In the genomic region with DNA sequence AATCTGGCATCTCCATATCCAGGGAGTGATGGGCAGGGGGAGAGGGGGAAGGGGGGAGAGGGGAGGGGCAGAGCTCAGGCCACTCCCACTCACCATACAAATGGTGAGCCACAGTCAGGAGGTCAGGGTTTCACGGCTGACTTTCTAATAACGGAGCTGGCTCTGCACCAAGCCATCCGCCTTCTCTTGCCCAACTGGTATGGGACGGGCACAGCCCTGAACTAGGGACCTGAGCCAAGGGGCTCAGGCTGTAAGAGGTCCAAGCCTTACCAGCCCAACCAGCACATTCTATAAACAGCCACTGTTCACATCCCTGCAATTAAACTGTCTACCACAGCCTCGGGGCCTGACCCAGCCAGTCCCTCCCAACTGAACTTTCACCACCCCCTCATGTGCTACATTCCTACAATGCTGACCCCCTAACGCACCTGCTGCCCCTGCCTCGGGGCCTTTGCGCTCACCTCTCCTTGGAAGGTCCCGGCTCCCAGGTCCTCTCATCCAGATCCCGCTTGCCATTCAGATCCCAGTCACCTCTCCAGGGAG, we compare ENCODE assay signal across 14 cellular contexts. TPM values are rescaled to one million over a fixed set of nuclear protein-coding genes. Genes with fewer than 3 reads are reported as not detected.
A peak's percentile ranks its signal among the peaks of the same experiment; 100 is the strongest.
DNase-seq lines count a peak whose midpoint lies in the region; ATAC-seq and TF ChIP-seq lines count a peak whose summit lies in the region.
"Had no signal": no experiment of that assay in that cellular context is flagged by ENCODE, and none has a peak within 500 bp of the region (broad histone marks: within the 10 kb centered on the region; RNA-seq: fewer than 3 reads in every experiment).

No MANE protein-coding gene starts in this region.

- H3K4me1 Mint-ChIP-seq in activated naive CD8-positive, alpha-beta T cell (ENCODE audit: low read depth): peaks cover 78% of the 10 kb centered on the region
- H3K4me1 Mint-ChIP-seq in activated naive CD8-positive, alpha-beta T cell treated with anti-CD3 and anti-CD28 coated beads, Interleukin-2, amount 50 U/mL, for 24 hours: peaks cover 71% of the 10 kb centered on the region

- in situ Hi-C loops in GM13976 (cut with MboI; ENCODE audit: low sequenced_read_pairs, unreplicated experiment): no loop called here

- TF ChIP-seq POLR2A in body of pancreas (IDR thresholded peaks at IDR 0.05): no peak
- TF ChIP-seq POLR2A in vagina (IDR thresholded peaks at IDR 0.05): no peak

- peaks cover 19% of the 10 kb centered on the region for H3K36me3 Mint-ChIP-seq in activated naive CD8-positive, alpha-beta T cell
- H3K36me3 Mint-ChIP-seq in activated naive CD8-positive, alpha-beta T cell treated with anti-CD3 and anti-CD28 coated beads, Interleukin-2, amount 50 U/mL, for 24 hours (ENCODE audit: low read depth): peaks cover 61% of the 10 kb centered on the region

- H3K36me3 ChIP-seq in body of pancreas (replicated peaks in 1 of 2; ENCODE audit: insufficient read depth in 1 of 2, low read depth in 2 of 2) (no peaks in the 10 kb centered on the region), lower lobe of right lung (peaks cover 34% of the 10 kb centered on the region), vagina (peaks cover 0 to 4% of the 10 kb centered on the region in 2 donors)

- H3K4me1 ChIP-seq in body of pancreas (no peaks in the 10 kb centered on the region), lower lobe of right lung (no peaks in the 10 kb centered on the region), vagina (peaks cover 20% of the 10 kb centered on the region)

- 48 to 53% methylated on average over 10 of the region's 10 CpGs for WGBS in body of pancreas, 2 donors

- no peaks in the 10 kb centered on the region for H3K27me3 Mint-ChIP-seq in activated naive CD8-positive, alpha-beta T cell
- H3K27me3 Mint-ChIP-seq in activated naive CD8-positive, alpha-beta T cell treated with anti-CD3 and anti-CD28 coated beads, Interleukin-2, amount 50 U/mL, for 24 hours: no peaks in the 10 kb centered on the region

- no peaks in the 10 kb centered on the region for H3K9me3 Mint-ChIP-seq in activated naive CD8-positive, alpha-beta T cell (ENCODE audit: low read depth)
- no peaks in the 10 kb centered on the region for H3K9me3 Mint-ChIP-seq in activated naive CD8-positive, alpha-beta T cell treated with anti-CD3 and anti-CD28 coated beads, Interleukin-2, amount 50 U/mL, for 24 hours

- H3K27ac Mint-ChIP-seq in activated naive CD8-positive, alpha-beta T cell: peak overlapping the region; percentile 67
- no peak overlapping the region for H3K27ac Mint-ChIP-seq in activated naive CD8-positive, alpha-beta T cell treated with anti-CD3 and anti-CD28 coated beads, Interleukin-2, amount 50 U/mL, for 24 hours

- H3K27ac ChIP-seq in body of pancreas (no peak overlapping the region), lower lobe of right lung (no peak overlapping the region), vagina (peak overlapping the region; percentile 5)
- H3K27ac ChIP-seq: HL-60 had no signal

- no peak overlapping the region for H3K4me3 ChIP-seq in body of pancreas
- H3K4me3 ChIP-seq in lower lobe of right lung: no peak overlapping the region
- no peak overlapping the region for H3K4me3 ChIP-seq in vagina

- no peak for TF ChIP-seq CTCF in body of pancreas (IDR thresholded peaks at IDR 0.05)
- TF ChIP-seq CTCF in lower lobe of right lung (IDR thresholded peaks at IDR 0.05): no peak
- no peak for TF ChIP-seq CTCF in vagina (IDR thresholded peaks at IDR 0.05)
- no peak for TF ChIP-seq CTCF in GM13976 (IDR thresholded peaks at IDR 0.05; ENCODE audit: borderline replicate concordance, control extremely low read depth, extremely low read depth, insufficient read depth, missing control alignments)

- no peaks in the 10 kb centered on the region for H3K27me3 ChIP-seq in body of pancreas
- H3K27me3 ChIP-seq in lower lobe of right lung (ENCODE audit: low read depth): no peaks in the 10 kb centered on the region
- no peaks in the 10 kb centered on the region for H3K27me3 ChIP-seq in vagina

- intact Hi-C loops in body of pancreas (cut with DNase I): no loop called here
- intact Hi-C loops in lower lobe of right lung (cut with DNase I): no loop called here
- intact Hi-C loops in vagina (cut with DNase I): no loop called here

- no peak for DNase-seq in activated naive CD8-positive, alpha-beta T cell treated with anti-CD3 and anti-CD28 coated beads, Interleukin-2, amount 50 U/mL, for 24 hours
- DNase-seq in body of pancreas (peak in 3 of 4 donors; percentile 30 to 56 (median 42)), lower lobe of right lung (peak; percentile 30), vagina (ENCODE audit: extremely low spot score in 2 of 2) (no peak), GM13976 (ENCODE audit: low spot score) (no peak)
- DNase-seq in activated CD4-positive, CD25-positive, alpha-beta regulatory T cell treated with anti-CD3 and anti-CD28 coated beads, Interleukin-2, amount 50 U/mL, for 72 hours: no peak
- DNase-seq: activated CD4-positive, CD25-positive, alpha-beta regulatory T cell; effector memory CD4-positive, alpha-beta T cell; mesendoderm; NCI-H510A had no signal

- no peaks in the 10 kb centered on the region for H3K9me3 ChIP-seq in body of pancreas
- H3K9me3 ChIP-seq in lower lobe of right lung: no peaks in the 10 kb centered on the region
- no peaks in the 10 kb centered on the region for H3K9me3 ChIP-seq in vagina

- no peak for ATAC-seq in activated naive CD8-positive, alpha-beta T cell treated with anti-CD3 and anti-CD28 coated beads, Interleukin-2, amount 50 U/mL, for 24 hours
- ATAC-seq in body of pancreas (peak; percentile 33), lower lobe of right lung (peak in 1 of 2 donors; percentile 37), HG02759 (IDR thresholded peaks at IDR 0.05; ENCODE audit: unreplicated experiment) (no peak)
- ATAC-seq: sciatic nerve had no signal

- H3K4me3 Mint-ChIP-seq in activated naive CD8-positive, alpha-beta T cell: peak overlapping the region; percentile 39
- H3K4me3 Mint-ChIP-seq in activated naive CD8-positive, alpha-beta T cell treated with anti-CD3 and anti-CD28 coated beads, Interleukin-2, amount 50 U/mL, for 24 hours: no peak overlapping the region

RNA-seq across cellular contexts. Expression of a gene that starts 32.5 kb away (rescaled TPM):
- total RNA-seq in body of pancreas (10 to 100 TPM; 13.2 to 21.3 TPM), lower lobe of right lung (47.3 TPM), vagina (63.6 TPM)

Comparison
In these comparisons a context has a peak if more than half of its experiments do, and no peak if none do; other contexts are left out.
1. DNase-seq: peak in body of pancreas (3 of 4) and lower lobe of right lung (single experiment); none in activated naive CD8-positive, alpha-beta T cell treated with anti-CD3 and anti-CD28 coated beads, Interleukin-2, amount 50 U/mL, for 24 hours (single experiment), vagina (0 of 2), activated CD4-positive, CD25-positive, alpha-beta regulatory T cell treated with anti-CD3 and anti-CD28 coated beads, Interleukin-2, amount 50 U/mL, for 72 hours (single experiment) and GM13976 (single experiment).